Comparison of ENCODE assay signal across 33 cellular contexts in the genomic region with DNA sequence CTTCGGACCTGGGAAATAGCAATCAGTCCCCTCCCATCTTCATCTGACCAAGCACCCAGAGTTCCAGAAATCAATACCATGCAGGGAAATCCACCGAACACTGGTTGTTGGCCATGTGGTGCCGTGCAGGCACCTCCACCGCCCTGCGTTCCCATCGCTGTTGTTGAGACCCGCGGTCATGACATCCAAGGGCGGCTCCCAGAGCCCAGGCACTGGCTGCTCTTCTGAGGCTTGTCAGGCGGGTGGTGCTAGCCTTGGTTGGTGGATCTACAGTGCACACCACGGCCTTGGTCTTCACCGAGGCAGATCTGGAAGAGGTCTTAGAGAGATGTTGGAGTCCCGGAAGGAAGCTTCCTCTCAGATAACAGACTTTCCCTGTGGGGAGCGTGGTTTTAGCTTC. TPM values are rescaled to one million over a fixed set of nuclear protein-coding genes. Genes with fewer than 3 reads are reported as not detected.
"Had no signal": no experiment of that assay in that cellular context is flagged by ENCODE, and none has a peak within 500 bp of the region (broad histone marks: within the 10 kb centered on the region; RNA-seq: fewer than 3 reads in every experiment).

No MANE protein-coding gene starts in this region.

- FAIRE-seq: endometrium, islet of Langerhans, keratinocyte had no signal

- DNase-seq: colonic mucosa; cortex of kidney; effector CD8-positive, alpha-beta T cell; effector memory CD8-positive, alpha-beta T cell; endodermal cell; erythroblast; esophagus squamous epithelium; foreskin fibroblast; foreskin melanocyte; gastrocnemius medialis; glutamatergic neuron; head of caudate nucleus; heart right ventricle; hippocampal formation; left cardiac atrium; left ventricle myocardium superior; lower lobe of right lung; mesenchymal stem cell; mucosa of descending colon had no signal

- H3K4me3 ChIP-seq: colonic mucosa, esophagus squamous epithelium, gastrocnemius medialis, heart right ventricle, left lung, lower lobe of right lung, mucosa of descending colon had no signal

- ATAC-seq: effector memory CD8-positive, alpha-beta T cell; esophagus mucosa; gastrocnemius medialis; heart right ventricle; left cardiac atrium; left lung; left ventricle myocardium superior; lower lobe of right lung; mucosa of descending colon had no signal

- H3K27me3 ChIP-seq: colonic mucosa, esophagus squamous epithelium, gastrocnemius medialis, left lung had no signal

- H3K4me1 ChIP-seq: colonic mucosa, esophagus squamous epithelium, gastrocnemius medialis, left lung, lower lobe of right lung had no signal

- H3K36me3 ChIP-seq: colonic mucosa, esophagus squamous epithelium, gastrocnemius medialis, heart right ventricle, left lung, lower lobe of right lung had no signal

- H3K27ac ChIP-seq: colonic mucosa, epithelial cell of prostate, esophagus squamous epithelium, gastrocnemius medialis, heart right ventricle, left lung, lower lobe of right lung had no signal

- H3K9me3 ChIP-seq: colonic mucosa, esophagus squamous epithelium, gastrocnemius medialis, heart right ventricle, left lung, lower lobe of right lung, mucosa of descending colon had no signal

RNA-seq across cellular contexts. Expression of gene SMIM21, which starts 58.5 kb away (rescaled TPM):
- total RNA-seq: colonic mucosa, dermis microvascular lymphatic vessel endothelial cell, endodermal cell, esophagus mucosa, esophagus squamous epithelium, gastrocnemius medialis, glomerular endothelial cell, heart right ventricle, kidney epithelial cell, left cardiac atrium, left lung, left ventricle myocardium superior, lower leg skin, lower lobe of right lung, lung microvascular endothelial cell, mesenteric fat pad, mesothelial cell of epicardium, mucosa of descending colon, myocyte had no signal
- polyA plus RNA-seq: heart right ventricle, keratinocyte had no signal
